Comparison of ENCODE assay signal across 8 cellular contexts in genomic region chr14:74302634-74303569, GRCh38. TPM values are rescaled to one million over a fixed set of nuclear protein-coding genes. Genes with fewer than 3 reads are reported as not detected.
DNase-seq lines count a peak whose midpoint lies in the region; ATAC-seq and TF ChIP-seq lines count a peak whose summit lies in the region.

Gene ABCD4 (minus strand): TSS chr14:74302934. CDS start chr14:74302912, 22 bp downstream.

- peak within 1 kb of the TSS; percentile 83 for H3K9ac ChIP-seq in GM23248
- peak within 1 kb of the TSS; percentile 75 for H3K9ac ChIP-seq in fibroblast of lung (ENCODE audit: insufficient read depth, low read length)

- H3K4me1 ChIP-seq in GM23248 (ENCODE audit: insufficient read depth) (peaks cover 17% of the 10 kb centered on the region), fibroblast of lung (ENCODE audit: control insufficient read depth, extremely low read depth, insufficient read depth, low read length) (peaks cover 2% of the 10 kb centered on the region)

- H3K27me3 Mint-ChIP-seq in natural killer cell (ENCODE audit: low read depth in 2 of 2): no peaks in the 10 kb centered on the region

- H3K36me3 ChIP-seq in GM23248 (ENCODE audit: low read depth) (no peaks in the 10 kb centered on the region), fibroblast of lung (ENCODE audit: control insufficient read depth, insufficient read depth, low read length) (no peaks in the 10 kb centered on the region)

- DNase-seq in EL (peak; percentile 94), GM23248 (peak; percentile 94), Kasumi-1 (lab: John Stamatoyannopoulos, UW) (peak; percentile 93 to 95), RPMI8226 (peak; percentile 93), fibroblast of lung (ENCODE audit: low read depth in 2 of 2) (peak; percentile 88 to 90), natural killer cell (peak; percentile 81)
- DNase-seq in activated T-helper 1 cell treated with anti-CD3 and anti-CD28 coated beads, Interleukin-2, amount 50 U/mL, for 16 hours (ENCODE audit: low read depth in 1 of 2, low spot score in 1 of 2): peak; percentile 70 to 75
- DNase-seq in stimulated activated naive CD4-positive, alpha-beta T cell treated with Interleukin-2 at 50 U/mL for 16 hours (lab: John Stamatoyannopoulos, UW): peak; percentile 84

- intact Hi-C loops in natural killer cell (cut with micrococcal nuclease): loop anchor here (2.0 kb wide), 1 partner anchor 190 kb away; the partner anchor contains the start of genes ISCA2 and NPC2

- H3K4me3 Mint-ChIP-seq in natural killer cell: peak within 1 kb of the TSS; percentile 99

- peaks cover 27 to 32% of the 10 kb centered on the region in 2 donors for H3K4me1 Mint-ChIP-seq in natural killer cell

- in situ Hi-C loops in GM23248 (cut with MboI): no loop called here

- no peaks in the 10 kb centered on the region for H3K9me3 Mint-ChIP-seq in natural killer cell

- H3F3A ChIP-seq in GM23248 (ENCODE audit: insufficient read depth): peaks cover 22% of the 10 kb centered on the region

- no peaks in the 10 kb centered on the region for H4K20me1 ChIP-seq in GM23248 (ENCODE audit: insufficient read depth)
- H4K20me1 ChIP-seq in fibroblast of lung (ENCODE audit: control insufficient read depth, extremely low read depth, insufficient read depth, low read length): no peaks in the 10 kb centered on the region

- H3K27me3 ChIP-seq in GM23248 (replicated peaks; ENCODE audit: insufficient read depth) (no peaks in the 10 kb centered on the region), fibroblast of lung (ENCODE audit: control insufficient read depth, insufficient read depth, low read length) (no peaks in the 10 kb centered on the region)

- H3K27ac Mint-ChIP-seq in natural killer cell: peak within 1 kb of the TSS; percentile 94 to 96

- peak within 1 kb of the TSS; percentile 88 for H3K4me3 ChIP-seq in GM23248
- H3K4me3 ChIP-seq in fibroblast of lung (replicated peaks in 1 of 4; ENCODE audit: control extremely low read depth in 1 of 4, insufficient read depth in 1 of 4, low read depth in 3 of 4, low read length in 4 of 4): peak within 1 kb of the TSS; percentile 69 to 96 (median 92)

- peaks cover 15% of the 10 kb centered on the region for H3K36me3 Mint-ChIP-seq in natural killer cell

- H2AFZ ChIP-seq in GM23248: peak within 1 kb of the TSS; percentile 100
- H2AFZ ChIP-seq in fibroblast of lung (ENCODE audit: low read length): peak within 1 kb of the TSS; percentile 83

- H3K9me2 ChIP-seq in GM23248 (ENCODE audit: insufficient read depth): no peaks in the 10 kb centered on the region

- peak; percentile 90 to 97 (median 97) for ATAC-seq in natural killer cell

- H3K79me2 ChIP-seq in GM23248 (ENCODE audit: insufficient read depth): peaks cover 40% of the 10 kb centered on the region
- peaks cover 12% of the 10 kb centered on the region for H3K79me2 ChIP-seq in fibroblast of lung (ENCODE audit: control insufficient read depth, insufficient read depth, low read length)

- H3K4me2 ChIP-seq in GM23248 (ENCODE audit: unreplicated experiment): peak within 1 kb of the TSS; percentile 89
- H3K4me2 ChIP-seq in fibroblast of lung (ENCODE audit: extremely low read depth, insufficient read depth, low read length): peak within 1 kb of the TSS; percentile 64

- H3K9me3 ChIP-seq in GM23248 (ENCODE audit: low read depth): no peaks in the 10 kb centered on the region
- no peaks in the 10 kb centered on the region for H3K9me3 ChIP-seq in fibroblast of lung (ENCODE audit: control insufficient read depth, insufficient read depth, low read depth, low read length)

- peak within 1 kb of the TSS; percentile 68 for H3K27ac ChIP-seq in GM23248
- peak within 1 kb of the TSS; percentile 55 for H3K27ac ChIP-seq in fibroblast of lung (ENCODE audit: insufficient read depth, low read length)

- 8 to 11% methylated on average over 57 to 58 of the region's 61 CpGs for WGBS in GM23248 (ENCODE audit: low coverage in 1 of 2, low lambda C conversion rate in 2 of 2, missing lambda C conversion rate in 2 of 2), 2 experiments

- peak; percentile 5 to 32 for TF ChIP-seq CTCF in fibroblast of lung (conservative IDR thresholded peaks at IDR 0.05 in 1 of 2, IDR thresholded peaks at IDR 0.05 in 1 of 2; ENCODE audit: low read depth in 1 of 2, low read length in 2 of 2)
- peak; percentile 34 for TF ChIP-seq CTCF in natural killer cell (IDR thresholded peaks at IDR 0.05)

RNA-seq across cellular contexts. Expression of gene ABCD4, which starts in this region (rescaled TPM):
- total RNA-seq in GM23248 (2014; rRNA removed; shearing (Covaris generic)): 22.3 and 24.1 TPM in 2 replicates
- polyA plus RNA-seq in GM23248 (2016; fragmentation: Nextera tagmentation; extraction: Ambion mirVana): 26.3 and 27.7 TPM in 2 replicates
- total RNA-seq in fibroblast of lung: 26.2 and 26.9 TPM in 2 replicates
- 10.5 and 12.6 TPM in 2 replicates for polyA plus RNA-seq in fibroblast of lung
- 12.2 and 15.4 TPM in 2 replicates for polyA plus RNA-seq in fibroblast of lung (2012)
- 21.3 and 32.3 TPM in 2 replicates for polyA minus RNA-seq in fibroblast of lung (ENCODE audit: low replicate concordance)
- total RNA-seq in natural killer cell: 10 to 100 TPM; 78.3 to 99.6 (median 92.8) TPM

Comparison
In these comparisons a context has a peak if more than half of its experiments do, and no peak if none do; other contexts are left out.
1. Peak in every context shown above with its lines: DNase-seq, ATAC-seq, H3K4me3 ChIP-seq and H3K27ac ChIP-seq.